In the genomic region with DNA sequence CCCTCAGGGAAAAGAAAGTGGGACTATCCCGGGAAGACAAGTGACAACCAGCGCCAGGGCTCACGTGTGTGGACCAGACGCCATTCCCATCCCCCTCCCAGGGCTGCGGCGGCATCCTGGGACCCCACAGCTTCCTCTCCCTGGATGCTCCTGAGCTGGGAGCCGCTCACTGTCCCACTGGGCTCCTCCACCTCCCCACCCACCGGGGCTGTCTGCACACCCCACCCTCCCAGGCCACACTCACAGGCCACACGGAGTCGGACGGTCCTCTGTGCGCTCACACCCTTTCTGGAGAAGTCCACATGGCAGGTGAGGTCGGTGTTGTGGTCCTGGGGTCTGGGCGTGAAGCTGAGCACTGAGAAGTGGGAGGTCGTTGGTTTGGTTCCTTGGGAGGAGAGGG, we compare ENCODE assay signal across 14 cellular contexts. TPM values are rescaled to one million over a fixed set of nuclear protein-coding genes. Genes with fewer than 3 reads are reported as not detected.
DNase-seq lines count a peak whose midpoint lies in the region; ATAC-seq and TF ChIP-seq lines count a peak whose summit lies in the region.
"Not testable (repeated sequence)": the region's sequence is repeated elsewhere in the genome, so short reads cannot be mapped to it uniquely, and the experiment has no call there.
"Had no signal": no experiment of that assay in that cellular context is flagged by ENCODE, and none has a peak within 500 bp of the region (broad histone marks: within the 10 kb centered on the region; RNA-seq: fewer than 3 reads in every experiment).

No MANE protein-coding gene starts in this region.

- not testable (repeated sequence) for H3K9me2 ChIP-seq in OCI-LY7 (ENCODE audit: insufficient read depth, low read length)

- peak overlapping the region; percentile 23 to 100 (median 94) for H3K4me3 Mint-ChIP-seq in IgD-negative memory B cell
- not testable (repeated sequence) for H3K4me3 Mint-ChIP-seq in dendritic cell treated with granulocyte-macrophage colony-stimulating factor and Interleukin-4, amounts not matched to agents 40 ng/mL and 50 ng/mL, for 4 days; stimulated activated effector memory CD8-positive, alpha-beta T cell treated with anti-CD3 and anti-CD28 coated beads, Interleukin-12 subunit alpha, Interleukin-12 subunit beta, amount 100 ng/mL, for 72 hours
- peak overlapping the region in 7 of 8 donors; percentile 86 to 98 (median 97) for H3K4me3 Mint-ChIP-seq in naive B cell

- not testable (repeated sequence) for BruUV-seq in OCI-LY7 (replicated peaks; lab: Mats Ljungman, UMichigan)

- intact Hi-C loops in OCI-LY7 (cut with micrococcal nuclease; ENCODE audit: unreplicated experiment): loop anchor here (2.0 kb wide), 2 partner anchors 50 to 78 kb away; a partner anchor contains a TSS
- intact Hi-C loops in dendritic cell treated with granulocyte-macrophage colony-stimulating factor and Interleukin-4, amounts not matched to agents 40 ng/mL and 50 ng/mL, for 4 days (cut with micrococcal nuclease): not testable (repeated sequence)

- H2AFZ ChIP-seq in OCI-LY7 (ENCODE audit: low read length): peak overlapping the region; percentile 73; the same call in 1 of the 2 replicates

- H3K79me2 ChIP-seq in OCI-LY7 (ENCODE audit: insufficient read depth, low read depth, low read length): peaks cover 13% of the 10 kb centered on the region; the same call in 1 of the 2 replicates

- H3K9me3 Mint-ChIP-seq in IgD-negative memory B cell; dendritic cell treated with granulocyte-macrophage colony-stimulating factor and Interleukin-4, amounts not matched to agents 40 ng/mL and 50 ng/mL, for 4 days; naive B cell; stimulated activated effector memory CD8-positive, alpha-beta T cell treated with anti-CD3 and anti-CD28 coated beads, Interleukin-12 subunit alpha, Interleukin-12 subunit beta, amount 100 ng/mL, for 72 hours: not testable (repeated sequence)

- H4K20me1 ChIP-seq in BLaER1; OCI-LY7 (ENCODE audit: insufficient read depth, low read length): not testable (repeated sequence)

- POLR2A ChIA-PET in OCI-LY7 (lab: Charles Lee): interaction anchor here (1.8 kb wide), 1 partner anchor 21 kb away, joined by 11 read pairs; no protein-coding TSS in a partner anchor

- TF ChIP-seq CTCF in GM06990 (IDR thresholded peaks at IDR 0.05; ENCODE audit: insufficient read depth, low read length, poor library complexity, severe bottlenecking); OCI-LY7 (conservative IDR thresholded peaks at IDR 0.05; ENCODE audit: low read length); thoracic aorta (IDR thresholded peaks at IDR 0.05): not testable (repeated sequence)

- H3K27me3 Mint-ChIP-seq in IgD-negative memory B cell; dendritic cell treated with granulocyte-macrophage colony-stimulating factor and Interleukin-4, amounts not matched to agents 40 ng/mL and 50 ng/mL, for 4 days; naive B cell: not testable (repeated sequence)

- H3K4me1 Mint-ChIP-seq in IgD-negative memory B cell: peaks cover 10 to 27% (median 16%) of the 10 kb centered on the region in 3 donors
- peaks cover 55% of the 10 kb centered on the region for H3K4me1 Mint-ChIP-seq in dendritic cell treated with granulocyte-macrophage colony-stimulating factor and Interleukin-4, amounts not matched to agents 40 ng/mL and 50 ng/mL, for 4 days (ENCODE audit: low read depth)
- peaks cover 33 to 57% (median 44%) of the 10 kb centered on the region in 3 donors for H3K4me1 Mint-ChIP-seq in naive B cell
- H3K4me1 Mint-ChIP-seq in stimulated activated effector memory CD8-positive, alpha-beta T cell treated with anti-CD3 and anti-CD28 coated beads, Interleukin-12 subunit alpha, Interleukin-12 subunit beta, amount 100 ng/mL, for 72 hours: peaks cover 20% of the 10 kb centered on the region

- H3K27ac Mint-ChIP-seq in IgD-negative memory B cell (peak overlapping the region in 2 of 3 donors; percentile 97 to 99), naive B cell (peak overlapping the region; percentile 93 to 99 (median 98))
- peak overlapping the region; percentile 92 for H3K27ac Mint-ChIP-seq in dendritic cell treated with granulocyte-macrophage colony-stimulating factor and Interleukin-4, amounts not matched to agents 40 ng/mL and 50 ng/mL, for 4 days
- peak overlapping the region; percentile 34 for H3K27ac Mint-ChIP-seq in stimulated activated effector memory CD8-positive, alpha-beta T cell treated with anti-CD3 and anti-CD28 coated beads, Interleukin-12 subunit alpha, Interleukin-12 subunit beta, amount 100 ng/mL, for 72 hours

- H3K27ac ChIP-seq in BLaER1 (peak overlapping the region; percentile 81), OCI-LY7 (ENCODE audit: low read depth, low read length, poor library complexity, severe bottlenecking) (peak overlapping the region; percentile 81)
- not testable (repeated sequence) for H3K27ac ChIP-seq in thoracic aorta

- not testable (repeated sequence) for H3K36me3 Mint-ChIP-seq in IgD-negative memory B cell
- H3K36me3 Mint-ChIP-seq in dendritic cell treated with granulocyte-macrophage colony-stimulating factor and Interleukin-4, amounts not matched to agents 40 ng/mL and 50 ng/mL, for 4 days (ENCODE audit: low read depth): peaks cover 33% of the 10 kb centered on the region
- peaks cover 18% of the 10 kb centered on the region in 2 donors for H3K36me3 Mint-ChIP-seq in naive B cell
- peaks cover 15% of the 10 kb centered on the region for H3K36me3 Mint-ChIP-seq in stimulated activated effector memory CD8-positive, alpha-beta T cell treated with anti-CD3 and anti-CD28 coated beads, Interleukin-12 subunit alpha, Interleukin-12 subunit beta, amount 100 ng/mL, for 72 hours

- not testable (repeated sequence) for ATAC-seq in naive B cell (ENCODE audit: low read depth in 2 of 2); stimulated activated effector memory CD8-positive, alpha-beta T cell treated with anti-CD3 and anti-CD28 coated beads, Interleukin-12 subunit alpha, Interleukin-12 subunit beta, amount 100 ng/mL, for 72 hours; thoracic aorta (ENCODE audit: insufficient number of reproducible peaks, low FRiP score, low read depth)

- not testable (repeated sequence) for DNase-seq in GM06990 (ENCODE audit: extremely low read depth, insufficient read length); OCI-LY7 (ENCODE audit: low spot score); naive B cell; stimulated activated effector memory CD8-positive, alpha-beta T cell treated with anti-CD3 and anti-CD28 coated beads, Interleukin-12 subunit alpha, Interleukin-12 subunit beta, amount 100 ng/mL, for 72 hours (ENCODE audit: low spot score in 2 of 2); thoracic aorta (ENCODE audit: low spot score)

- H3K4me3 ChIP-seq in BLaER1 (peak overlapping the region; percentile 65), GM06990 (replicated peaks; ENCODE audit: low read depth, low read length) (peak overlapping the region; percentile 53), OCI-LY7 (ENCODE audit: low read depth, low read length, poor library complexity, severe bottlenecking) (peak overlapping the region; percentile 87), thoracic aorta (peak overlapping the region; percentile 14)

- H3K9me3 ChIP-seq in BLaER1; OCI-LY7 (ENCODE audit: low read length); thoracic aorta: not testable (repeated sequence)

- not testable (repeated sequence) for H3K27me3 ChIP-seq in BLaER1; GM06990 (replicated peaks; ENCODE audit: control insufficient read depth, insufficient read depth, low read length); thoracic aorta (replicated peaks; ENCODE audit: insufficient read depth)

- H3K4me2 ChIP-seq in BLaER1: peak overlapping the region; percentile 87
- peak overlapping the region; percentile 94 for H3K4me2 ChIP-seq in OCI-LY7 (ENCODE audit: low read length)

- H3K36me3 ChIP-seq in BLaER1 (peaks cover 37% of the 10 kb centered on the region), OCI-LY7 (ENCODE audit: insufficient read depth, low read length) (peaks cover 29% of the 10 kb centered on the region)
- H3K36me3 ChIP-seq in GM06990 (ENCODE audit: control insufficient read depth, insufficient read depth, low read length); thoracic aorta: not testable (repeated sequence)

- CTCF ChIA-PET in OCI-LY7 (lab: Charles Lee; ENCODE audit: unreplicated experiment): not testable (repeated sequence)

- H3K4me1 ChIP-seq in BLaER1 (peaks cover 46% of the 10 kb centered on the region), OCI-LY7 (ENCODE audit: insufficient read depth, low read length, poor library complexity, severe bottlenecking) (peaks cover 24% of the 10 kb centered on the region)
- H3K4me1 ChIP-seq in thoracic aorta (ENCODE audit: control insufficient read depth in 1 of 2, low read depth in 2 of 2): not testable (repeated sequence)

- H3K9ac ChIP-seq in BLaER1: peak overlapping the region; percentile 78

RNA-seq across cellular contexts. Expression of a gene that starts 1.0 kb away (rescaled TPM):
- polyA plus RNA-seq in IgD-negative memory B cell: 83.2 TPM
- 20.7 and 25.2 TPM in 2 replicates for total RNA-seq in OCI-LY7 (2014; rRNA removed; shearing (Covaris generic))
- total RNA-seq in OCI-LY7 (2022): 23.3 and 26.6 TPM in 2 replicates
- 10 to 100 TPM; 43.9 to 75.2 (median 55.8) TPM for polyA plus RNA-seq in naive B cell (ENCODE audit: low read depth in 6 of 6)
- total RNA-seq in thoracic aorta: 10 to 100 TPM; 13.3 to 20.3 TPM
- total RNA-seq: A673, H7, HFFc6, HT1080 had no signal
- polyA plus RNA-seq: AG04450 had no signal

RNA-seq across cellular contexts. Expression of a gene that starts 26.0 kb away (rescaled TPM):
- polyA plus RNA-seq in IgD-negative memory B cell (not detected), naive B cell (ENCODE audit: low read depth in 6 of 6) (not detected)
- not detected in 2 replicates for total RNA-seq in OCI-LY7 (2014; rRNA removed; shearing (Covaris generic))
- total RNA-seq in OCI-LY7 (2022) (not detected in 2 replicates), thoracic aorta (1 to 10 TPM in 1 of 2 donors, not detected in 1; 1.4 TPM)
- total RNA-seq: A673; CD4-positive, alpha-beta memory T cell; HFFc6; HT1080 had no signal
- polyA plus RNA-seq: AG04450; CD4-positive, alpha-beta memory T cell had no signal

RNA-seq across cellular contexts. Expression of a gene that starts 28.6 kb away (rescaled TPM):
- polyA plus RNA-seq in IgD-negative memory B cell (0.24 TPM), naive B cell (ENCODE audit: low read depth in 6 of 6) (under 1 TPM in 1 of 6 donors, not detected in 5; 0.34 TPM)
- not detected in 2 replicates for total RNA-seq in OCI-LY7 (2014; rRNA removed; shearing (Covaris generic))
- total RNA-seq in OCI-LY7 (2022) (not detected in 2 replicates), thoracic aorta (not detected)
- total RNA-seq: A673; CD4-positive, alpha-beta memory T cell; H7; HFFc6; HT1080 had no signal
- polyA plus RNA-seq: AG04450; CD4-positive, alpha-beta memory T cell had no signal

RNA-seq across cellular contexts. Expression of a gene that starts 41.8 kb away (rescaled TPM):
- polyA plus RNA-seq in IgD-negative memory B cell (not detected), naive B cell (ENCODE audit: low read depth in 6 of 6) (not detected)
- total RNA-seq in OCI-LY7 (2014; rRNA removed; shearing (Covaris generic)): not detected in 2 replicates
- total RNA-seq in OCI-LY7 (2022) (not detected in 2 replicates), thoracic aorta (under 1 TPM; 0.28 to 0.41 TPM)
- total RNA-seq: A673; CD4-positive, alpha-beta memory T cell; H7; HFFc6; HT1080 had no signal
- polyA plus RNA-seq: AG04450; CD4-positive, alpha-beta memory T cell had no signal

RNA-seq across cellular contexts. Expression of a gene that starts 44.0 kb away (rescaled TPM):
- polyA plus RNA-seq in IgD-negative memory B cell: 66.0 TPM
- total RNA-seq in OCI-LY7 (2014; rRNA removed; shearing (Covaris generic)): not detected in 2 replicates
- total RNA-seq in OCI-LY7 (2022): not detected in 2 replicates
- polyA plus RNA-seq in naive B cell (ENCODE audit: low read depth in 6 of 6): 10 to 100 TPM in 1 of 6 donors, 1 to 10 TPM in 5; 4.3 to 12.6 (median 7.2) TPM
- total RNA-seq in thoracic aorta: 1 to 10 TPM in 1 of 2 donors, under 1 TPM in 1; 0.54 to 4.4 TPM
- total RNA-seq: A673, H7, HFFc6, HT1080 had no signal
- polyA plus RNA-seq: AG04450 had no signal

Comparison
In these comparisons a context has a peak if more than half of its experiments do, and no peak if none do; other contexts are left out.
1. H3K4me3 ChIP-seq: peak in every context shown above with its lines; median percentile 87 in OCI-LY7; 65 in BLaER1; 53 in GM06990; 14 in thoracic aorta.
2. H3K27ac Mint-ChIP-seq: peak in every context shown above with its lines; median percentile 98 in IgD-negative memory B cell; 98 in naive B cell; 92 in dendritic cell treated with granulocyte-macrophage colony-stimulating factor and Interleukin-4, amounts not matched to agents 40 ng/mL and 50 ng/mL, for 4 days; 34 in stimulated activated effector memory CD8-positive, alpha-beta T cell treated with anti-CD3 and anti-CD28 coated beads, Interleukin-12 subunit alpha, Interleukin-12 subunit beta, amount 100 ng/mL, for 72 hours.